Comparison of ENCODE assay signal across 11 cellular contexts in genomic region chr4:153649572-153649991, GRCh38. TPM values are rescaled to one million over a fixed set of nuclear protein-coding genes. Genes with fewer than 3 reads are reported as not detected.
DNase-seq lines count a peak whose midpoint lies in the region; ATAC-seq, FAIRE-seq and TF ChIP-seq lines count a peak whose summit lies in the region.
"Had no signal": no experiment of that assay in that cellular context is flagged by ENCODE, and none has a peak within 500 bp of the region (broad histone marks: within the 10 kb centered on the region; RNA-seq: fewer than 3 reads in every experiment).

No MANE protein-coding gene starts in this region.

- 83% methylated on average over 6 of the region's 6 CpGs for WGBS in SK-N-SH (ENCODE audit: low lambda C conversion rate)
- 49% methylated on average over 6 of the region's 6 CpGs for WGBS in hepatocyte (ENCODE audit: low lambda C conversion rate, missing lambda C conversion rate)

- H3K9ac ChIP-seq in SK-N-SH, result no peak overlapping the region
- H3K9ac ChIP-seq: parathyroid adenoma had no signal

- H2AFZ ChIP-seq in GM23338 (no peak overlapping the region), SK-N-SH (ENCODE audit: low read depth) (no peak overlapping the region), hepatocyte (no peak overlapping the region)
- H2AFZ ChIP-seq: parathyroid adenoma had no signal

- no peak overlapping the region for H3K4me3 ChIP-seq in GM23338
- H3K4me3 ChIP-seq in SK-N-SH (ENCODE audit: low read depth in 2 of 2, low read length in 1 of 2), result no peak overlapping the region
- no peak overlapping the region for H3K4me3 ChIP-seq in hepatocyte
- H3K4me3 ChIP-seq: thyroid gland had no signal

- H3K27me3 Mint-ChIP-seq in GM23338 (ENCODE audit: insufficient read depth, low read depth, poor library complexity), result peaks cover 4% of the 10 kb centered on the region
- H3K27me3 Mint-ChIP-seq in stimulated activated memory B cell treated with anti-CD40 and anti-IgM and Interleukin-4, amounts not matched to agents 10 μg/mL and 1 μg/mL and 100 μg/mL, for 72 hours, result peaks cover under 1% of the 10 kb centered on the region

- H3K4me1 ChIP-seq in GM23338 (ENCODE audit: insufficient read depth) (peaks cover 12% of the 10 kb centered on the region; the same call in 1 of the 2 replicates), SK-N-SH (ENCODE audit: control insufficient read depth in 1 of 2, insufficient read depth in 2 of 2, low read depth in 1 of 2, low read length in 1 of 2) (no peaks in the 10 kb centered on the region; a peak in 1 of 4 replicates), hepatocyte (ENCODE audit: insufficient read depth) (no peaks in the 10 kb centered on the region)
- H3K4me1 ChIP-seq: parathyroid adenoma, thyroid gland had no signal

- TF ChIP-seq CTCF in C4-2B (conservative IDR thresholded peaks at IDR 0.05) (peak; percentile 69), GM23338 (conservative IDR thresholded peaks at IDR 0.05; ENCODE audit: low read depth in 2 of 2) (peak; percentile 69 to 81), SK-N-SH (IDR thresholded peaks at IDR 0.05) (peak; percentile 42), hepatocyte (IDR thresholded peaks at IDR 0.05; ENCODE audit: poor library complexity) (no peak)

- H3K36me3 ChIP-seq in GM23338 (ENCODE audit: insufficient read depth) (no peaks in the 10 kb centered on the region), SK-N-SH (replicated peaks in 1 of 2; ENCODE audit: control insufficient read depth in 1 of 2, insufficient read depth in 2 of 2, low read length in 1 of 2) (no peaks in the 10 kb centered on the region), hepatocyte (replicated peaks; ENCODE audit: insufficient read depth, low read depth) (no peaks in the 10 kb centered on the region)
- H3K36me3 ChIP-seq: thyroid gland had no signal

- H3K9me2 ChIP-seq in GM23338 (ENCODE audit: insufficient read depth), result no peaks in the 10 kb centered on the region
- H3K9me2 ChIP-seq in SK-N-SH, result no peaks in the 10 kb centered on the region
- no peaks in the 10 kb centered on the region for H3K9me2 ChIP-seq in hepatocyte (replicated peaks; ENCODE audit: insufficient read depth)

- peaks cover 17% of the 10 kb centered on the region for H3K4me1 Mint-ChIP-seq in GM23338
- H3K4me1 Mint-ChIP-seq in stimulated activated memory B cell treated with anti-CD40 and anti-IgM and Interleukin-4, amounts not matched to agents 10 μg/mL and 1 μg/mL and 100 μg/mL, for 72 hours, result peaks cover 15% of the 10 kb centered on the region

- CTCF ChIA-PET in SK-N-SH (lab: Yijun Ruan, JAX), result interaction anchor here (1.0 to 2.5 kb wide), 3 partner anchors 8 to 100 kb away, joined by 4 to 20 read pairs (median 4); no protein-coding TSS in a partner anchor

- POLR2A ChIA-PET in SK-N-SH (lab: Yijun Ruan, JAX), result no interaction called here

- DNase-seq in GM23338 (ENCODE audit: low spot score), result peak; percentile 68
- no peak for DNase-seq in SK-N-SH
- DNase-seq in hepatocyte (ENCODE audit: low spot score), result peak; percentile 38
- DNase-seq in putamen (ENCODE audit: low spot score), result no peak
- no peak for DNase-seq in HTR-8/SVneo (ENCODE audit: insufficient read length, low spot score)
- DNase-seq: NCI-H1048, thyroid gland had no signal

- H3K27ac ChIP-seq in C4-2B (no peak overlapping the region), GM23338 (ENCODE audit: low read depth) (no peak overlapping the region), SK-N-SH (ENCODE audit: low read depth in 2 of 2, low read length in 1 of 2) (no peak overlapping the region), hepatocyte (no peak overlapping the region)
- H3K27ac ChIP-seq: parathyroid adenoma, thyroid gland had no signal

- H3K9me3 ChIP-seq in SK-N-SH (no peaks in the 10 kb centered on the region), hepatocyte (ENCODE audit: low read depth) (no peaks in the 10 kb centered on the region)
- H3K9me3 ChIP-seq: thyroid gland had no signal

- no peaks in the 10 kb centered on the region for H3K36me3 Mint-ChIP-seq in GM23338 (ENCODE audit: low read depth)
- no peaks in the 10 kb centered on the region for H3K36me3 Mint-ChIP-seq in stimulated activated memory B cell treated with anti-CD40 and anti-IgM and Interleukin-4, amounts not matched to agents 10 μg/mL and 1 μg/mL and 100 μg/mL, for 72 hours

- H4K20me1 ChIP-seq in GM23338 (replicated peaks; ENCODE audit: insufficient read depth), result no peaks in the 10 kb centered on the region
- no peaks in the 10 kb centered on the region for H4K20me1 ChIP-seq in SK-N-SH (ENCODE audit: insufficient read depth)
- no peaks in the 10 kb centered on the region for H4K20me1 ChIP-seq in hepatocyte (ENCODE audit: insufficient read depth, poor library complexity, severe bottlenecking)

- H3K4me2 ChIP-seq in GM23338 (no peak overlapping the region), SK-N-SH (no peak overlapping the region), hepatocyte (no peak overlapping the region)

- H3K27me3 ChIP-seq in GM23338 (ENCODE audit: insufficient read depth), result no peaks in the 10 kb centered on the region
- H3K27me3 ChIP-seq in SK-N-SH (ENCODE audit: insufficient read depth), result no peaks in the 10 kb centered on the region
- no peaks in the 10 kb centered on the region for H3K27me3 ChIP-seq in hepatocyte
- H3K27me3 ChIP-seq: thyroid gland had no signal

- no peaks in the 10 kb centered on the region for H3K79me2 ChIP-seq in GM23338 (replicated peaks; ENCODE audit: insufficient read depth)
- no peaks in the 10 kb centered on the region for H3K79me2 ChIP-seq in SK-N-SH (ENCODE audit: insufficient read depth)
- H3K79me2 ChIP-seq in hepatocyte, result no peaks in the 10 kb centered on the region
- H3K79me2 ChIP-seq: parathyroid adenoma had no signal

- H3K4me3 Mint-ChIP-seq in GM23338, result no peak overlapping the region
- H3K4me3 Mint-ChIP-seq in stimulated activated memory B cell treated with anti-CD40 and anti-IgM and Interleukin-4, amounts not matched to agents 10 μg/mL and 1 μg/mL and 100 μg/mL, for 72 hours, result no peak overlapping the region

- ATAC-seq in GM23338 (peak; percentile 61; the same call in 2 of the 3 replicates), GM21515 (IDR thresholded peaks at IDR 0.05; ENCODE audit: unreplicated experiment) (no peak)
- ATAC-seq in stimulated activated memory B cell treated with anti-CD40 and anti-IgM and Interleukin-4, amounts not matched to agents 10 μg/mL and 1 μg/mL and 100 μg/mL, for 72 hours, result no peak

- no peak for FAIRE-seq in HTR-8/SVneo (lab: Jason Lieb, UNC)

- TF ChIP-seq RAD21 in SK-N-SH (IDR thresholded peaks at IDR 0.05; ENCODE audit: low read length), result peak; percentile 28

- H3F3A ChIP-seq in GM23338 (replicated peaks; ENCODE audit: low read depth), result no peaks in the 10 kb centered on the region
- H3F3A ChIP-seq in SK-N-SH (replicated peaks; ENCODE audit: insufficient read depth), result no peaks in the 10 kb centered on the region

- H3K9me3 Mint-ChIP-seq in GM23338, result peaks cover 9% of the 10 kb centered on the region; the same call in 2 of the 3 replicates
- H3K9me3 Mint-ChIP-seq in stimulated activated memory B cell treated with anti-CD40 and anti-IgM and Interleukin-4, amounts not matched to agents 10 μg/mL and 1 μg/mL and 100 μg/mL, for 72 hours, result no peaks in the 10 kb centered on the region

- no peak for TF ChIP-seq EP300 in SK-N-SH (IDR thresholded peaks at IDR 0.05; ENCODE audit: borderline replicate concordance in 1 of 2, low read depth in 1 of 2, low read length in 1 of 2)

- H3K27ac Mint-ChIP-seq in GM23338, result no peak overlapping the region
- no peak overlapping the region for H3K27ac Mint-ChIP-seq in stimulated activated memory B cell treated with anti-CD40 and anti-IgM and Interleukin-4, amounts not matched to agents 10 μg/mL and 1 μg/mL and 100 μg/mL, for 72 hours

TF ChIP-seq in GM23338, 12 proteins besides CTCF, POLR2A, EP300 and RAD21 (continues in another document):
- no peak for TF ChIP-seq NANOG (IDR thresholded peaks at IDR 0.05; ENCODE audit: borderline replicate concordance)
- no peak for TF ChIP-seq EZH2 (IDR thresholded peaks at IDR 0.05; ENCODE audit: low read depth, unreplicated experiment)
- no peak for TF ChIP-seq POLR2AphosphoS5 (IDR thresholded peaks at IDR 0.05; ENCODE audit: low read depth)
- TF ChIP-seq CREB1 (CRISPR knock-in tag; IDR thresholded peaks at IDR 0.05; ENCODE audit: low read depth), result no peak
- TF ChIP-seq STAT1 (IDR thresholded peaks at IDR 0.05; ENCODE audit: unreplicated experiment), result no peak
- TF ChIP-seq JUNB (IDR thresholded peaks at IDR 0.05; ENCODE audit: unreplicated experiment), result no peak
- TF ChIP-seq ZNF114 (CRISPR knock-in tag; IDR thresholded peaks at IDR 0.05), result no peak
- no peak for TF ChIP-seq EZH2phosphoT487 (IDR thresholded peaks at IDR 0.05; ENCODE audit: unreplicated experiment)
- TF ChIP-seq ZNF331 (CRISPR knock-in tag; IDR thresholded peaks at IDR 0.05; ENCODE audit: low read depth), result no peak

TF ChIP-seq in SK-N-SH, 30 proteins besides CTCF, POLR2A, EP300 and RAD21 (continues in another document):
- TF ChIP-seq ZBTB33 (IDR thresholded peaks at IDR 0.05; ENCODE audit: borderline replicate concordance, low read depth) (no peak), POLR2AphosphoS5 (IDR thresholded peaks at IDR 0.05; ENCODE audit: low read depth, low read length) (no peak), RCOR1 (IDR thresholded peaks at IDR 0.05; ENCODE audit: low read length) (no peak)

RNA-seq across cellular contexts. Expression of gene TLR2, which starts 34.5 kb away (rescaled TPM):
- 1.2 and 2.1 TPM in 2 replicates for total RNA-seq in GM23338 (2014; rRNA removed; shearing (Covaris generic))
- polyA plus RNA-seq in GM23338 (2016; fragmentation: Nextera tagmentation; extraction: Ambion mirVana) (0.37 and 0.63 TPM in 2 replicates), SK-N-SH (2012; rRNA removed) (0.18 and 0.21 TPM in 2 replicates), hepatocyte (1.7 and 1.8 TPM in 2 replicates)
- 0.10 and 0.21 TPM in 2 replicates for polyA plus RNA-seq in SK-N-SH (2012; cell fraction: cytosol; rRNA removed)
- 0.45 and 0.70 TPM in 2 replicates for polyA plus RNA-seq in SK-N-SH (2012; cell fraction: nucleus; rRNA removed)
- 6.6 and 10.6 TPM in 2 replicates for total RNA-seq in hepatocyte

Comparison
In these comparisons a context has a peak if more than half of its experiments do, and no peak if none do; other contexts are left out.
1. DNase-seq: peak in GM23338 (single experiment) and hepatocyte (single experiment); none in SK-N-SH (single experiment), putamen (single experiment) and HTR-8/SVneo (single experiment).